In genomic region chr10:110574420-110574819, GRCh38 we compare ENCODE assay signal across 23 cellular contexts. TPM values are rescaled to one million over a fixed set of nuclear protein-coding genes. Genes with fewer than 3 reads are reported as not detected.
DNase-seq lines count a peak whose midpoint lies in the region; ATAC-seq and TF ChIP-seq lines count a peak whose summit lies in the region.
"Had no signal": no experiment of that assay in that cellular context is flagged by ENCODE, and none has a peak within 500 bp of the region (broad histone marks: within the 10 kb centered on the region; RNA-seq: fewer than 3 reads in every experiment).

No MANE protein-coding gene starts in this region.

- no peak overlapping the region for H2BK15ac ChIP-seq in IMR-90 (ENCODE audit: low read depth, low read length)

- TF ChIP-seq POLR2A in IMR-90 (IDR thresholded peaks at IDR 0.05; ENCODE audit: low read depth, low read length), result no peak

- no peak overlapping the region for H3K4ac ChIP-seq in IMR-90 (ENCODE audit: low read depth, low read length)

- 0 out of 2 replicates have a peak overlapping the region, but pooled peaks have one; percentile 7 for H3K4me2 ChIP-seq in DND-41 (ENCODE audit: insufficient read depth, low read length)
- H3K4me2 ChIP-seq in IMR-90 (ENCODE audit: low read depth, low read length), result no peak overlapping the region; the same call in 1 of the 2 replicates
- H3K4me2 ChIP-seq in PC-3 (ENCODE audit: low read length), result no peak overlapping the region

- intact Hi-C loops in IMR-90 (cut with micrococcal nuclease), result loop anchor here (10.0 kb wide), 1 partner anchor 440 kb away; no protein-coding TSS in a partner anchor
- intact Hi-C loops in PC-3 (cut with micrococcal nuclease), result no loop called here

- H3K36me3 ChIP-seq in DND-41 (ENCODE audit: insufficient read depth, low read length), result peaks cover 90% of the 10 kb centered on the region
- H3K36me3 ChIP-seq in IMR-90 (ENCODE audit: control insufficient read depth, insufficient read depth, low read length), result peaks cover 9% of the 10 kb centered on the region
- H3K36me3 ChIP-seq in PC-3 (ENCODE audit: low read depth, low read length), result peaks cover 22% of the 10 kb centered on the region

- H3K4me1 Mint-ChIP-seq in central memory CD8-positive, alpha-beta T cell, result peaks cover 42% of the 10 kb centered on the region
- H3K4me1 Mint-ChIP-seq in nephron progenitor cell, result peaks cover 25% of the 10 kb centered on the region

- H3K9ac ChIP-seq in DND-41 (ENCODE audit: low read depth, low read length) (no peak overlapping the region), IMR-90 (ENCODE audit: low read depth, low read length) (no peak overlapping the region; the same call in 1 of the 2 replicates), PC-3 (ENCODE audit: low read length) (no peak overlapping the region)

- H3K79me2 ChIP-seq in DND-41 (ENCODE audit: insufficient read depth, low read length) (peaks cover 92% of the 10 kb centered on the region), PC-3 (ENCODE audit: low read length) (peaks cover 76% of the 10 kb centered on the region)

- H4K91ac ChIP-seq in IMR-90 (ENCODE audit: insufficient read depth, low read depth, low read length), result no peak overlapping the region

- H3K9me1 ChIP-seq in IMR-90 (ENCODE audit: insufficient read depth, low read length), result peaks cover 9% of the 10 kb centered on the region

- POLR2A ChIA-PET in IMR-90 (lab: Charles Lee; ENCODE audit: unreplicated experiment), result no interaction called here
- POLR2A ChIA-PET in PC-3 (lab: Charles Lee; ENCODE audit: unreplicated experiment), result no interaction called here

- H3K14ac ChIP-seq in IMR-90 (replicated peaks; ENCODE audit: low read depth, low read length), result no peak overlapping the region

- H3K4me3 Mint-ChIP-seq in central memory CD8-positive, alpha-beta T cell, result no peak overlapping the region
- no peak overlapping the region for H3K4me3 Mint-ChIP-seq in nephron progenitor cell

- TF ChIP-seq RAD21 in IMR-90 (IDR thresholded peaks at IDR 0.05; ENCODE audit: low read length), result no peak

- H3K27me3 Mint-ChIP-seq in central memory CD8-positive, alpha-beta T cell, result no peaks in the 10 kb centered on the region
- no peaks in the 10 kb centered on the region for H3K27me3 Mint-ChIP-seq in nephron progenitor cell (ENCODE audit: low read depth, poor library complexity)

- 0 out of 2 replicates have a peak overlapping the region, but pooled peaks have one; percentile 46 for H2AK5ac ChIP-seq in IMR-90 (ENCODE audit: low read depth, low read length)

- H3K23ac ChIP-seq in IMR-90 (ENCODE audit: low read depth, low read length), result no peak overlapping the region; the same call in 1 of the 2 replicates

- no peak overlapping the region for H2AK9ac ChIP-seq in IMR-90 (replicated peaks; ENCODE audit: low read depth, low read length, poor library complexity)

- dilution Hi-C loops in IMR-90 (cut with HindIII; ENCODE audit: low sequenced_read_pairs, unreplicated experiment), result no loop called here

- peak overlapping the region in 1 of 2 experiments; percentile 55; a peak in 1 of 4 replicates for H4K8ac ChIP-seq in IMR-90 (ENCODE audit: low read depth in 2 of 2, low read length in 2 of 2)

- peak overlapping the region; percentile 63 for H4K5ac ChIP-seq in IMR-90 (ENCODE audit: low read depth, low read length)

- H3K18ac ChIP-seq in IMR-90 (ENCODE audit: low read depth, low read length), result no peak overlapping the region

- H3K79me1 ChIP-seq in IMR-90 (ENCODE audit: low read depth in 1 of 2, low read length in 2 of 2), result peaks cover 20 to 48% of the 10 kb centered on the region in 2 experiments; a peak in 3 of 4 replicates

- H3K56ac ChIP-seq in IMR-90 (ENCODE audit: extremely low read depth, insufficient read depth, low read length), result no peak overlapping the region

- H3K36me3 Mint-ChIP-seq in central memory CD8-positive, alpha-beta T cell (ENCODE audit: insufficient read depth), result peaks cover 26% of the 10 kb centered on the region
- peaks cover 45% of the 10 kb centered on the region for H3K36me3 Mint-ChIP-seq in nephron progenitor cell (ENCODE audit: low read depth)

- H2BK5ac ChIP-seq in IMR-90 (ENCODE audit: low read depth, low read length, poor library complexity, severe bottlenecking), result peak overlapping the region; percentile 61

- H3K9me3 ChIP-seq in DND-41 (ENCODE audit: insufficient read depth, low read length, severe bottlenecking) (no peaks in the 10 kb centered on the region), IMR-90 (ENCODE audit: control insufficient read depth, insufficient read depth, low read length) (no peaks in the 10 kb centered on the region), PC-3 (ENCODE audit: low read length) (no peaks in the 10 kb centered on the region)
- H3K9me3 ChIP-seq: adrenal gland, Caco-2, thoracic aorta had no signal

- H3K4me3 ChIP-seq in DND-41 (ENCODE audit: low read depth in 1 of 2, low read length in 2 of 2) (no peak overlapping the region), IMR-90 (ENCODE audit: insufficient read depth, low read depth, low read length) (no peak overlapping the region), PC-3 (ENCODE audit: low read length) (no peak overlapping the region)
- H3K4me3 ChIP-seq: adrenal gland, thoracic aorta had no signal

- H3K4me1 ChIP-seq in DND-41 (ENCODE audit: insufficient read depth, low read length) (peaks cover 40% of the 10 kb centered on the region), IMR-90 (ENCODE audit: control insufficient read depth, insufficient read depth, low read length) (peaks cover 4% of the 10 kb centered on the region; the same call in 1 of the 2 replicates), PC-3 (ENCODE audit: insufficient read depth, low read length) (peaks cover 21% of the 10 kb centered on the region)

- peak overlapping the region; percentile 9; the same call in 1 of the 2 replicates for H2BK120ac ChIP-seq in IMR-90 (ENCODE audit: low read depth, low read length)

- in situ Hi-C loops in IMR-90 (cut with MboI; ENCODE audit: low sequenced_read_pairs), result loop anchor here (25.0 kb wide), 1 partner anchor 662 kb away; the partner anchor contains the start of gene XPNPEP1

- H2AFZ ChIP-seq in DND-41 (ENCODE audit: low read depth, low read length) (no peak overlapping the region), IMR-90 (replicated peaks; ENCODE audit: low read length, poor library complexity) (no peak overlapping the region), PC-3 (ENCODE audit: low read length) (no peak overlapping the region)

- H3K27ac ChIP-seq in DND-41 (ENCODE audit: low read length) (no peak overlapping the region), IMR-90 (ENCODE audit: insufficient read depth, low read length) (no peak overlapping the region), PC-3 (ENCODE audit: low read length) (no peak overlapping the region)
- H3K27ac ChIP-seq: adrenal gland, thoracic aorta had no signal

- CTCF ChIA-PET in IMR-90 (lab: Yijun Ruan, JAX) (no interaction called here), PC-3 (lab: Charles Lee) (no interaction called here)

- TF ChIP-seq CTCF in DND-41 (IDR thresholded peaks at IDR 0.05; ENCODE audit: borderline replicate concordance, extremely low read depth, low read length, poor library complexity, severe bottlenecking) (no peak), IMR-90 (conservative IDR thresholded peaks at IDR 0.05; ENCODE audit: low read depth, low read length) (no peak), nephron progenitor cell (IDR thresholded peaks at IDR 0.05) (no peak), PC-3 (conservative IDR thresholded peaks at IDR 0.05; ENCODE audit: low read depth, low read length) (no peak)

- H3K9me3 Mint-ChIP-seq in central memory CD8-positive, alpha-beta T cell, result no peaks in the 10 kb centered on the region
- no peaks in the 10 kb centered on the region for H3K9me3 Mint-ChIP-seq in nephron progenitor cell

- 67% methylated on average over 1 of the region's 5 CpGs; no CpG with 5 or more reads in 1 of the 2 experiments for WGBS in IMR-90 (ENCODE audit: extremely low coverage in 2 of 2, insufficient read length in 1 of 2), 2 experiments

- H3K27ac Mint-ChIP-seq in central memory CD8-positive, alpha-beta T cell (ENCODE audit: low read depth), result peak overlapping the region; percentile 19
- peak overlapping the region; percentile 25 for H3K27ac Mint-ChIP-seq in nephron progenitor cell

- no peak for DNase-seq in DND-41
- no peak for DNase-seq in IMR-90
- DNase-seq in central memory CD8-positive, alpha-beta T cell (ENCODE audit: low spot score in 2 of 2), result no peak
- DNase-seq in nephron progenitor cell, result no peak
- DNase-seq in OCI-M1 (lab: John Stamatoyannopoulos, UW), result no peak
- DNase-seq in PC-3, result no peak
- DNase-seq in activated gamma-delta T cell (lab: John Stamatoyannopoulos, UW), result no peak
- DNase-seq: activated CD8-positive, alpha-beta memory T cell treated with anti-CD3 and anti-CD28 coated beads for 24 hours; adrenal gland; AML-193; Caco-2; hypothalamus; islet precursor cell; Kasumi-1; NCI-H1092; NCI-H2081; NCI-H446; NK-92 treated with Interleukin-12 subunit alpha and Interleukin-12 subunit beta, amount 100 ng/mL, for 24 hours; RPMI8226; stimulated activated CD4-positive, alpha-beta T cell treated with anti-CD3 and anti-CD28 coated beads, Interleukin-15, amount 100 ng/mL, for 24 hours; T1000 had no signal

- H4K20me1 ChIP-seq in DND-41 (ENCODE audit: insufficient read depth, low read length) (peaks cover 60% of the 10 kb centered on the region), IMR-90 (ENCODE audit: insufficient read depth, low read length) (peaks cover 14% of the 10 kb centered on the region; the same call in 1 of the 2 replicates), PC-3 (ENCODE audit: low read length) (no peaks in the 10 kb centered on the region)

- H3K27me3 ChIP-seq in DND-41 (ENCODE audit: insufficient read depth, low read length, poor library complexity) (no peaks in the 10 kb centered on the region), IMR-90 (ENCODE audit: control insufficient read depth, insufficient read depth, low read length) (no peaks in the 10 kb centered on the region), PC-3 (ENCODE audit: low read length) (no peaks in the 10 kb centered on the region)
- H3K27me3 ChIP-seq: adrenal gland had no signal

- H2BK20ac ChIP-seq in IMR-90 (ENCODE audit: low read depth, low read length), result no peak overlapping the region

- H3F3A ChIP-seq in PC-3 (ENCODE audit: low read length, unreplicated experiment), result no peaks in the 10 kb centered on the region

- no peaks in the 10 kb centered on the region for H3K9me2 ChIP-seq in PC-3 (replicated peaks; ENCODE audit: low read length)

- BruUV-seq in IMR-90 (replicated peaks; lab: Mats Ljungman, UMichigan) (no TSS peak), PC-3 (replicated peaks; lab: Mats Ljungman, UMichigan) (no TSS peak)

- ATAC-seq in DND-41 (ENCODE audit: insufficient read depth, low read depth), result 0 out of 3 replicates have a peak, but pooled peaks have one; percentile 14
- ATAC-seq in IMR-90 (ENCODE audit: low read depth), result no peak
- ATAC-seq in central memory CD8-positive, alpha-beta T cell (replicated peaks; ENCODE audit: extremely low read depth, poor library complexity, severe bottlenecking), result no peak
- ATAC-seq in PC-3, result no peak
- ATAC-seq: sciatic nerve had no signal

TF ChIP-seq in IMR-90, 13 proteins besides CTCF, POLR2A, EP300 and RAD21 (continues in another document):
- no peak for TF ChIP-seq MAZ (IDR thresholded peaks at IDR 0.05; ENCODE audit: borderline replicate concordance, low read depth, low read length)

RNA-seq across cellular contexts. Expression of gene SMC3, which starts 6.9 kb away (rescaled TPM):
- total RNA-seq in IMR-90 (2012; rRNA removed), result 15.2 and 30.0 TPM in 2 replicates
- 11.7 and 15.0 TPM in 2 replicates for polyA plus RNA-seq in IMR-90 (2012; rRNA removed)
- 1.3 and 2.1 TPM in 2 replicates for polyA plus RNA-seq in IMR-90 (2012; cell fraction: cytosol; rRNA removed)
- 0.76 and 5.6 TPM in 2 replicates for polyA plus RNA-seq in IMR-90 (2012; cell fraction: nucleus; rRNA removed; ENCODE audit: low replicate concordance)
- 18.4 and 20.3 TPM in 2 replicates for total RNA-seq in PC-3 (2014; rRNA removed)
